In genomic region chr15:48855501-48856440, GRCh38 we compare ENCODE assay signal across 8 cellular contexts. TPM values are rescaled to one million over a fixed set of nuclear protein-coding genes. Genes with fewer than 3 reads are reported as not detected.
DNase-seq lines count a peak whose midpoint lies in the region; ATAC-seq, FAIRE-seq and TF ChIP-seq lines count a peak whose summit lies in the region.

No MANE protein-coding gene starts in this region.

- H3K18ac ChIP-seq in H1 (ENCODE audit: extremely low read depth, low read length), result 0 out of 2 replicates have a peak overlapping the region, but pooled peaks have one; percentile 24

- H3K4me2 ChIP-seq in DOHH2 (ENCODE audit: low read length), result no peak overlapping the region
- peak overlapping the region; percentile 33 to 46; a peak in 2 of 4 replicates for H3K4me2 ChIP-seq in H1 (ENCODE audit: insufficient read depth in 1 of 2, low read depth in 2 of 2, low read length in 2 of 2)

- peak overlapping the region; percentile 98; the same call in 1 of the 2 replicates for H2AFZ ChIP-seq in H1 (ENCODE audit: low read length)

- H3K9ac ChIP-seq in H1 (replicated peaks in 1 of 4; ENCODE audit: extremely low read depth in 1 of 4, low read depth in 3 of 4, low read length in 3 of 4), result no peak overlapping the region

- no peak overlapping the region for H3K4ac ChIP-seq in H1 (replicated peaks; ENCODE audit: insufficient read length, low read depth, low read length)

- 30% methylated on average over 6 of the region's 6 CpGs; no CpG with 5 or more reads in 1 of the 2 experiments for WGBS in H1 (ENCODE audit: extremely low coverage in 1 of 2, insufficient coverage in 1 of 2, insufficient read length in 1 of 2, insufficient replicate concordance in 2 of 2, low coverage in 1 of 2, low lambda C conversion rate in 2 of 2, missing lambda C conversion rate in 1 of 2), 2 experiments

- no peak overlapping the region for H3K4me3 Mint-ChIP-seq in neural crest cell

- H3K4me1 ChIP-seq in DOHH2 (ENCODE audit: control insufficient read depth, low read length) (no peaks in the 10 kb centered on the region), H1 (replicated peaks in 1 of 4; ENCODE audit: control insufficient read depth in 3 of 4, insufficient read depth in 4 of 4, low read length in 3 of 4) (peaks cover 0 to 13% (median 8%) of the 10 kb centered on the region in 4 experiments; a peak in 4 of 7 replicates)

- no peak overlapping the region for H3K14ac ChIP-seq in H1 (ENCODE audit: insufficient read length)

- H2BK15ac ChIP-seq in H1 (ENCODE audit: low read length), result no peak overlapping the region

- no peak overlapping the region for H3K4me3 ChIP-seq in DOHH2 (ENCODE audit: low read length)
- H3K4me3 ChIP-seq in H1 (ENCODE audit: extremely low read depth in 1 of 4, insufficient read depth in 2 of 4, low read depth in 3 of 4, low read length in 4 of 4), result 0 out of 8 replicates have a peak overlapping the region, but pooled peaks of 1 of the 4 experiments have one; percentile 29

- peaks cover 22% of the 10 kb centered on the region for H3K27me3 ChIP-seq in DOHH2 (ENCODE audit: control insufficient read depth, low read length)
- H3K27me3 ChIP-seq in H1 (replicated peaks in 1 of 4; ENCODE audit: control insufficient read depth in 3 of 4, extremely low read depth in 1 of 4, insufficient read depth in 3 of 4, low read length in 3 of 4), result no peaks in the 10 kb centered on the region; a peak in 1 of 7 replicates

- no peak for TF ChIP-seq EP300 in H1 (IDR thresholded peaks at IDR 0.05; ENCODE audit: borderline replicate concordance in 1 of 2, low read depth in 2 of 2, low read length in 2 of 2)

- H4K20me1 ChIP-seq in DOHH2 (ENCODE audit: control insufficient read depth, insufficient read depth, low read depth, low read length) (no peaks in the 10 kb centered on the region), H1 (replicated peaks in 1 of 2; ENCODE audit: control insufficient read depth in 1 of 2, insufficient read depth in 2 of 2, low read length in 2 of 2) (no peaks in the 10 kb centered on the region)

- peaks cover 4% of the 10 kb centered on the region for H3K4me1 Mint-ChIP-seq in neural crest cell

- H2BK120ac ChIP-seq in H1 (replicated peaks; ENCODE audit: low read depth, low read length), result no peak overlapping the region

- peak in 1 of 2 experiments; percentile 31; a peak in 3 of 4 replicates for TF ChIP-seq RAD21 in H1 (IDR thresholded peaks at IDR 0.05 in 1 of 2, conservative IDR thresholded peaks at IDR 0.05 in 1 of 2; ENCODE audit: low read depth in 2 of 2, low read length in 2 of 2)

- no peak overlapping the region for H3K27ac Mint-ChIP-seq in neural crest cell (ENCODE audit: unreplicated experiment)

- H4K8ac ChIP-seq in H1 (ENCODE audit: extremely low read depth, insufficient read depth, low read length), result no peak overlapping the region

- H4K91ac ChIP-seq in H1 (replicated peaks; ENCODE audit: insufficient read length, low read length), result no peak overlapping the region

- POLR2A ChIA-PET in H1 (lab: Charles Lee; ENCODE audit: partially characterized antibody), result no interaction called here

- no peaks in the 10 kb centered on the region for H3F3A ChIP-seq in DOHH2 (ENCODE audit: control insufficient read depth, insufficient read depth)

- no peak overlapping the region for H2BK12ac ChIP-seq in H1 (ENCODE audit: low read depth, low read length)

- H3K79me2 ChIP-seq in DOHH2 (ENCODE audit: control insufficient read depth, low read length) (no peaks in the 10 kb centered on the region), H1 (ENCODE audit: control insufficient read depth in 1 of 2, insufficient read depth in 2 of 2, low read length in 2 of 2) (no peaks in the 10 kb centered on the region)

- no peaks in the 10 kb centered on the region for H3K23me2 ChIP-seq in H1 (ENCODE audit: low read depth, low read length)

- TF ChIP-seq POLR2A in H1 (IDR thresholded peaks at IDR 0.05; ENCODE audit: control extremely low read depth in 1 of 2, low read depth in 2 of 2, low read length in 2 of 2), result no peak

- TF ChIP-seq CTCF in DOHH2 (IDR thresholded peaks at IDR 0.05; ENCODE audit: low read depth, low read length, poor library complexity, severe bottlenecking), result peak; percentile 13
- TF ChIP-seq CTCF in H1 (IDR thresholded peaks at IDR 0.05; ENCODE audit: control extremely low read depth in 1 of 3, insufficient read depth in 1 of 3, low read depth in 1 of 3, low read length in 3 of 3), result peak in 1 of 3 experiments; percentile 48; a peak in 2 of 4 replicates
- TF ChIP-seq CTCF in neural crest cell (conservative IDR thresholded peaks at IDR 0.05), result peak; percentile 61

- H3K23ac ChIP-seq in H1 (ENCODE audit: insufficient read length), result no peak overlapping the region

- no peak overlapping the region for H3K56ac ChIP-seq in H1 (replicated peaks; ENCODE audit: insufficient read length, low read depth, low read length)

- no peak overlapping the region for H4K5ac ChIP-seq in H1 (ENCODE audit: insufficient read length, low read depth, low read length)

- peaks cover 5% of the 10 kb centered on the region for H3K9me3 Mint-ChIP-seq in neural crest cell

- FAIRE-seq in H1 (lab: Jason Lieb, UNC), result peak; percentile 71

- H3K36me3 ChIP-seq in DOHH2 (ENCODE audit: control insufficient read depth, low read length) (no peaks in the 10 kb centered on the region), H1 (ENCODE audit: control insufficient read depth in 2 of 4, insufficient read depth in 4 of 4, low read length in 3 of 4) (no peaks in the 10 kb centered on the region)

- no peaks in the 10 kb centered on the region for H3K27me3 Mint-ChIP-seq in neural crest cell (ENCODE audit: low read depth)

- H3K36me3 Mint-ChIP-seq in neural crest cell (ENCODE audit: low read depth), result peaks cover 13% of the 10 kb centered on the region

- no peak for ATAC-seq in HG02884 (IDR thresholded peaks at IDR 0.05; ENCODE audit: unreplicated experiment)

- no peak overlapping the region; the same call in 1 of the 2 replicates for H2BK20ac ChIP-seq in H1 (ENCODE audit: low read length)

- DNase-seq in NCI-H146 (lab: John Stamatoyannopoulos, UW) (peak; percentile 19), H1 (ENCODE audit: low read depth in 1 of 2, low spot score in 2 of 2) (no peak), neural crest cell (ENCODE audit: low read depth, low spot score) (no peak), NOMO-1 (lab: John Stamatoyannopoulos, UW; ENCODE audit: unreplicated experiment in 2 of 2) (no peak)
- DNase-seq in stimulated activated CD4-positive, alpha-beta T cell treated with anti-CD3 and anti-CD28 coated beads, Interleukin-12 subunit alpha, Interleukin-12 subunit beta, amount 100 ng/mL, for 4 hours, result no peak
- no peak for DNase-seq in activated T-cell treated with anti-CD3 and anti-CD28 coated beads, Interleukin-2, amount 50 U/mL, for 48 hours

- no peak overlapping the region for H2AK5ac ChIP-seq in H1 (ENCODE audit: low read depth, low read length)

- CTCF ChIA-PET in H1 (lab: Charles Lee; ENCODE audit: partially characterized antibody), result interaction anchor here (0.7 to 1.5 kb wide), 7 partner anchors 10 to 976 kb away, joined by 3 to 5 read pairs (median 3); partner anchors contain the start of gene CEP152

- no peaks in the 10 kb centered on the region for H3K79me1 ChIP-seq in H1 (ENCODE audit: low read depth, low read length)

- no peaks in the 10 kb centered on the region for H3K9me2 ChIP-seq in DOHH2 (replicated peaks; ENCODE audit: control insufficient read depth, low read length)

- no peaks in the 10 kb centered on the region for H3K9me3 ChIP-seq in DOHH2 (ENCODE audit: control insufficient read depth, insufficient read depth, low read length)
- H3K9me3 ChIP-seq in H1 (ENCODE audit: insufficient read depth in 2 of 2, low read depth in 1 of 2, low read length in 1 of 2), result no peaks in the 10 kb centered on the region

- H2BK5ac ChIP-seq in H1 (ENCODE audit: low read depth, low read length), result no peak overlapping the region

- no peak overlapping the region for H3K27ac ChIP-seq in DOHH2 (ENCODE audit: low read depth, low read length)
- H3K27ac ChIP-seq in H1 (ENCODE audit: low read depth, low read length), result no peak overlapping the region

TF ChIP-seq in H1, 55 proteins besides CTCF, POLR2A, EP300 and RAD21:
- TF ChIP-seq TEAD4 (IDR thresholded peaks at IDR 0.05; ENCODE audit: low read depth, low read length), result peak; percentile 89
- no peak for TF ChIP-seq SAP30 (IDR thresholded peaks at IDR 0.05; ENCODE audit: insufficient read depth, insufficient replicate concordance, low read length)

RNA-seq across cellular contexts. Expression of gene EID1, which starts 22.2 kb away (rescaled TPM):
- 110 and 135 TPM in 2 replicates for total RNA-seq in H1 (2021; fragmentation: NEBNext Ultra II Directional; extraction: Animal tissue kit (Norgen Biotek cat#: 25700))
- 89.0 and 101 TPM in 2 replicates for polyA plus RNA-seq in H1 (2011; rRNA removed)
- 203 TPM for polyA plus RNA-seq in H1 (2011; cell fraction: cytosol; rRNA removed)
- polyA plus RNA-seq in H1 (2011; cell fraction: nucleus; rRNA removed), result 66.3 TPM
- 111 to 130 TPM (median 118 TPM) in 4 replicates for polyA plus RNA-seq in H1 (2012, experiment 1 of 2)
- polyA plus RNA-seq in H1 (2012, experiment 2 of 2), result 16.5 TPM
- polyA plus RNA-seq in H1 (2013, experiment 1 of 2), result 138 TPM
- 114 TPM for polyA plus RNA-seq in H1 (2013, experiment 2 of 2)
- polyA minus RNA-seq in H1 (2011; rRNA and poly(A)+ RNA removed), result 21.0 and 24.0 TPM in 2 replicates
- polyA minus RNA-seq in H1 (2011; cell fraction: cytosol; rRNA and poly(A)+ RNA removed), result 51.6 TPM
- polyA minus RNA-seq in H1 (2011; cell fraction: nucleus; rRNA and poly(A)+ RNA removed), result 38.6 TPM
- 212 and 223 TPM in 2 replicates for total RNA-seq in neural crest cell

RNA-seq across cellular contexts. Expression of gene CEP152, which starts 44.9 kb away (rescaled TPM):
- total RNA-seq in H1 (2021; fragmentation: NEBNext Ultra II Directional; extraction: Animal tissue kit (Norgen Biotek cat#: 25700)), result 16.1 and 16.2 TPM in 2 replicates
- 1.4 and 1.8 TPM in 2 replicates for polyA plus RNA-seq in H1 (2011; rRNA removed)
- 3.0 TPM for polyA plus RNA-seq in H1 (2011; cell fraction: cytosol; rRNA removed)
- polyA plus RNA-seq in H1 (2011; cell fraction: nucleus; rRNA removed), result 8.9 TPM
- 5.5 to 24.2 TPM (median 9.7 TPM) in 4 replicates for polyA plus RNA-seq in H1 (2012, experiment 1 of 2)
- polyA plus RNA-seq in H1 (2012, experiment 2 of 2), result 0.39 TPM
- polyA plus RNA-seq in H1 (2013, experiment 1 of 2), result 7.8 TPM
- polyA plus RNA-seq in H1 (2013, experiment 2 of 2), result 7.3 TPM
- polyA minus RNA-seq in H1 (2011; rRNA and poly(A)+ RNA removed), result 8.4 and 9.5 TPM in 2 replicates
- 4.8 TPM for polyA minus RNA-seq in H1 (2011; cell fraction: cytosol; rRNA and poly(A)+ RNA removed)
- 40.3 TPM for polyA minus RNA-seq in H1 (2011; cell fraction: nucleus; rRNA and poly(A)+ RNA removed)
- 17.4 and 17.5 TPM in 2 replicates for total RNA-seq in neural crest cell
